1 cellular context compared by ENCODE assay signal in genomic region chr22:23199159-23199558, GRCh38.
TF ChIP-seq lines count a peak whose summit lies in the region.

No MANE protein-coding gene starts in this region.

TF ChIP-seq in HEK293, 187 proteins besides CTCF, POLR2A, EP300 and RAD21:
- no peak for TF ChIP-seq ZNF274 (IDR thresholded peaks at IDR 0.05; ENCODE audit: low read length)
- TF ChIP-seq ZNF274 (tag by site-specific recombination; IDR thresholded peaks at IDR 0.05; ENCODE audit: borderline replicate concordance) = no peak
- peak; percentile 60; the same call in 1 of the 2 replicates for TF ChIP-seq ZBTB6 (tag by site-specific recombination; IDR thresholded peaks at IDR 0.05)
